In the genomic region with DNA sequence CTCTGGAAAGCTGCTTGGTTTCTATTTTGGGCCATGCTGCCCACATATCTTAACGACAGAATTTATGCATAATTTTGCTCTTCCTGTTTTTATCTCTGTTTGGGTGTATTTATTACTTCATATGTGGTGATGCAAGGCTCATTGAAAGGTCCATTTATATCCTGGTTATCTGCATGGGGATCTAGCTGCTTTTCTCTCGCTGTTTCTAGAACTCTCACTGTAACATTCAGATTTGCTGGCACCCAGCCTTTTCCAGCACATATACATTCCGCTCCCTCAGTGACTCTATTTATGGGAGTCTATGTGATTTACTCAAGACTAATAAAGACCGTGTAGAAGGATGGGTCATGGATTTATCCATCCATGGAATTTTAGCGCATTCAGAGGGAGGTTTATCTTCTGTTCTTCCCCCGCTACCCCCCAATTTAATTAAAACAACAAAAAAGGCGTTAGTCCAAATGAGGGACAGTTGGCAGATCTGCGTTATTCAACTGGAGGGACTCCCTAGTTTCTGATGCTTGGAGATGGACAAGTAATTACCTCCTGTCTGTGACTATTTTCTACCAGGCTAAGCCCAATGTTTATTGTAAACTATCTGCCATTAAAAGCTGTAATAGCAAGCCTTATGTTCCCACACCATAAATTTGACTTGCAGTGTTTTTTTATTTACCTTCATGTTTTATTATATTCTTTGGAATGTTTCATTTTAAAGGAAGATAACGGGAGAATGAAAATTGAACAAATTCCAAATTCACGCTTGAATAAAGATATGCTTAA, we compare ENCODE assay signal across 13 cellular contexts. TPM values are rescaled to one million over a fixed set of nuclear protein-coding genes. Genes with fewer than 3 reads are reported as not detected.
DNase-seq lines count a peak whose midpoint lies in the region; ATAC-seq and TF ChIP-seq lines count a peak whose summit lies in the region.
"Had no signal": no experiment of that assay in that cellular context is flagged by ENCODE, and none has a peak within 500 bp of the region (broad histone marks: within the 10 kb centered on the region; RNA-seq: fewer than 3 reads in every experiment).

No MANE protein-coding gene starts in this region.

- POLR2A ChIA-PET in HCT116 (lab: Charles Lee): no interaction called here
- POLR2A ChIA-PET in PC-9 (lab: Charles Lee; ENCODE audit: unreplicated experiment): no interaction called here

- no peak for ATAC-seq in HCT116
- no peak for ATAC-seq in HG03571 (IDR thresholded peaks at IDR 0.05; ENCODE audit: unreplicated experiment)
- ATAC-seq: right cardiac atrium had no signal

- H3K4me2 ChIP-seq in HCT116 (ENCODE audit: low read length) (no peak overlapping the region), PC-9 (peak overlapping the region; percentile 29), skeletal muscle satellite cell (ENCODE audit: low read length) (peak overlapping the region; percentile 47)

- H3K27ac ChIP-seq in HCT116 (ENCODE audit: low read depth, low read length) (no peak overlapping the region), PC-9 (peak overlapping the region; percentile 36), esophagus muscularis mucosa (replicated peaks in 1 of 4) (no peak overlapping the region), vagina (no peak overlapping the region), prostate gland (no peak overlapping the region)

- TF ChIP-seq CTCF in HCT116 (IDR thresholded peaks at IDR 0.05 in 2 of 3, conservative IDR thresholded peaks at IDR 0.05 in 1 of 3; ENCODE audit: borderline replicate concordance in 1 of 3, insufficient read depth in 1 of 3, low read depth in 2 of 3, low read length in 2 of 3) (no peak), PC-9 (conservative IDR thresholded peaks at IDR 0.05) (no peak), esophagus muscularis mucosa (IDR thresholded peaks at IDR 0.05) (no peak), vagina (IDR thresholded peaks at IDR 0.05) (no peak), prostate gland (IDR thresholded peaks at IDR 0.05) (no peak)

- intact Hi-C loops in HCT116 (cut with micrococcal nuclease) (no loop called here), PC-9 (cut with micrococcal nuclease; ENCODE audit: unreplicated experiment) (loop anchor here (10.0 kb wide), 1 partner anchor 67 kb away; no protein-coding TSS in a partner anchor), esophagus muscularis mucosa (cut with DNase I) (no loop called here), vagina (cut with DNase I) (no loop called here), prostate gland (cut with DNase I) (no loop called here)

- no peak for TF ChIP-seq RAD21 in HCT116 (IDR thresholded peaks at IDR 0.05; ENCODE audit: low read depth)

- H2AFZ ChIP-seq in HCT116 (ENCODE audit: low read depth, low read length, poor library complexity, severe bottlenecking) (peak overlapping the region; percentile 13), PC-9 (peak overlapping the region; percentile 35; the same call in 1 of the 2 replicates)

- no peaks in the 10 kb centered on the region for H3K36me3 ChIP-seq in HCT116 (ENCODE audit: control insufficient read depth in 1 of 2, insufficient read depth in 2 of 2, low read length in 2 of 2)
- H3K36me3 ChIP-seq in PC-9 (ENCODE audit: low read depth): no peaks in the 10 kb centered on the region
- no peaks in the 10 kb centered on the region for H3K36me3 ChIP-seq in esophagus muscularis mucosa
- no peaks in the 10 kb centered on the region for H3K36me3 ChIP-seq in skeletal muscle satellite cell (ENCODE audit: insufficient read depth, low read length)
- H3K36me3 ChIP-seq in vagina: no peaks in the 10 kb centered on the region
- H3K36me3 ChIP-seq in prostate gland: no peaks in the 10 kb centered on the region

- H3F3A ChIP-seq in PC-9 (ENCODE audit: insufficient read depth, low read depth): peaks cover 30% of the 10 kb centered on the region

- H3K4me1 ChIP-seq in HCT116 (ENCODE audit: control insufficient read depth in 1 of 2, insufficient read depth in 2 of 2, low read length in 2 of 2) (peaks cover 9 to 15% of the 10 kb centered on the region in 2 experiments), PC-9 (replicated peaks; ENCODE audit: insufficient read depth) (peaks cover 53% of the 10 kb centered on the region), esophagus muscularis mucosa (peaks cover 0 to 4% (median 0%) of the 10 kb centered on the region in 4 donors), skeletal muscle satellite cell (ENCODE audit: control insufficient read depth, insufficient read depth, low read length) (peaks cover 38% of the 10 kb centered on the region), vagina (no peaks in the 10 kb centered on the region), prostate gland (replicated peaks) (peaks cover 3% of the 10 kb centered on the region)

- H3K79me2 ChIP-seq in HCT116 (ENCODE audit: insufficient read depth, low read length) (no peaks in the 10 kb centered on the region), PC-9 (ENCODE audit: low read depth) (no peaks in the 10 kb centered on the region)

- H3K27me3 ChIP-seq in HCT116 (ENCODE audit: insufficient read depth, low read length): no peaks in the 10 kb centered on the region
- no peaks in the 10 kb centered on the region for H3K27me3 ChIP-seq in PC-9 (ENCODE audit: insufficient read depth, low read depth)
- no peaks in the 10 kb centered on the region for H3K27me3 ChIP-seq in esophagus muscularis mucosa
- H3K27me3 ChIP-seq in skeletal muscle satellite cell (ENCODE audit: control insufficient read depth, insufficient read depth, low read length): no peaks in the 10 kb centered on the region
- no peaks in the 10 kb centered on the region for H3K27me3 ChIP-seq in vagina
- H3K27me3 ChIP-seq in prostate gland (replicated peaks; ENCODE audit: insufficient read depth): no peaks in the 10 kb centered on the region

- H3K4me3 ChIP-seq in HCT116 (replicated peaks in 1 of 2; ENCODE audit: low read depth in 1 of 2, low read length in 2 of 2): no peak overlapping the region
- H3K4me3 ChIP-seq in PC-9: no peak overlapping the region
- H3K4me3 ChIP-seq in esophagus muscularis mucosa: no peak overlapping the region
- H3K4me3 ChIP-seq in skeletal muscle satellite cell (ENCODE audit: low read length): no peak overlapping the region
- H3K4me3 ChIP-seq in vagina: no peak overlapping the region
- no peak overlapping the region for H3K4me3 ChIP-seq in prostate gland

- RAD21 ChIA-PET in HCT116 (lab: Charles Lee; ENCODE audit: low non-redundant PET in 1 of 2, low total read pairs in 2 of 2, uncharacterized antibody in 2 of 2, unreplicated experiment in 2 of 2): no interaction called here

- H3K9ac ChIP-seq in HCT116 (ENCODE audit: low read length): no peak overlapping the region
- peak overlapping the region; percentile 38 for H3K9ac ChIP-seq in skeletal muscle satellite cell (ENCODE audit: low read depth, low read length)

- H3K9me2 ChIP-seq in HCT116 (ENCODE audit: insufficient read depth) (no peaks in the 10 kb centered on the region), PC-9 (ENCODE audit: insufficient read depth) (no peaks in the 10 kb centered on the region)

- H3K9me3 ChIP-seq in HCT116 (ENCODE audit: control insufficient read depth in 1 of 2, insufficient read depth in 1 of 2, low read depth in 1 of 2, low read length in 2 of 2) (no peaks in the 10 kb centered on the region), PC-9 (ENCODE audit: insufficient read depth, low read depth) (no peaks in the 10 kb centered on the region), esophagus muscularis mucosa (no peaks in the 10 kb centered on the region), skeletal muscle satellite cell (replicated peaks; ENCODE audit: low read length) (no peaks in the 10 kb centered on the region), vagina (no peaks in the 10 kb centered on the region), prostate gland (no peaks in the 10 kb centered on the region)

- TF ChIP-seq POLR2A in HCT116 (IDR thresholded peaks at IDR 0.05; ENCODE audit: borderline replicate concordance, extremely low read depth, insufficient read depth, insufficient read length) (no peak), esophagus muscularis mucosa (IDR thresholded peaks at IDR 0.05; ENCODE audit: low read depth) (no peak), vagina (IDR thresholded peaks at IDR 0.05) (no peak), prostate gland (IDR thresholded peaks at IDR 0.05) (no peak)

- no TSS peak for BruUV-seq in HCT116 (replicated peaks; lab: Mats Ljungman, UMichigan)
- BruUV-seq in PC-9 (replicated peaks; lab: Mats Ljungman, UMichigan): no TSS peak

- CTCF ChIA-PET in HCT116 (lab: Charles Lee) (no interaction called here), PC-9 (lab: Charles Lee) (no interaction called here)

- H4K20me1 ChIP-seq in HCT116 (ENCODE audit: insufficient read depth) (no peaks in the 10 kb centered on the region), PC-9 (ENCODE audit: insufficient read depth) (no peaks in the 10 kb centered on the region)

- 45% methylated on average over 10 of the region's 10 CpGs for WGBS in esophagus muscularis mucosa
- WGBS in prostate gland: 28% methylated on average over 10 of the region's 10 CpGs

- no peak for DNase-seq in HCT116 (ENCODE audit: low read depth, low spot score)
- no peak for DNase-seq in PC-9
- peak; percentile 14 for DNase-seq in esophagus muscularis mucosa (ENCODE audit: extremely low spot score)
- DNase-seq in vagina (ENCODE audit: extremely low spot score in 2 of 2): no peak
- DNase-seq in prostate gland (ENCODE audit: low spot score): no peak
- DNase-seq: activated CD4-positive, CD25-positive, alpha-beta regulatory T cell treated with anti-CD3 and anti-CD28 coated beads, Interleukin-2, amount 50 U/mL, for 72 hours; activated gamma-delta T cell; DMS53; NCI-H1436; right cardiac atrium; RPMI8226 had no signal

- no peak for TF ChIP-seq EP300 in esophagus muscularis mucosa (IDR thresholded peaks at IDR 0.05)

TF ChIP-seq in HCT116, 20 proteins besides CTCF, POLR2A, EP300 and RAD21 (continues in another document):
- no peak for TF ChIP-seq EGR1 (IDR thresholded peaks at IDR 0.05; ENCODE audit: low read depth)
- no peak for TF ChIP-seq SRF (IDR thresholded peaks at IDR 0.05; ENCODE audit: low read depth)
- TF ChIP-seq ZNF274 (IDR thresholded peaks at IDR 0.05; ENCODE audit: low read depth, low read length): no peak
- TF ChIP-seq, protein P1, sequence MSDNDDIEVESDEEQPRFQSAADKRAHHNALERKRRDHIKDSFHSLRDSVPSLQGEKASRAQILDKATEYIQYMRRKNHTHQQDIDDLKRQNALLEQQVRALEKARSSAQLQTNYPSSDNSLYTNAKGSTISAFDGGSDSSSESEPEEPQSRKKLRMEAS (IDR thresholded peaks at IDR 0.05): no peak
- TF ChIP-seq ZFX (IDR thresholded peaks at IDR 0.05): no peak
- no peak for TF ChIP-seq SP1 (IDR thresholded peaks at IDR 0.05; ENCODE audit: low read depth)
- no peak for TF ChIP-seq EZH2phosphoT487 (IDR thresholded peaks at IDR 0.05; ENCODE audit: borderline replicate concordance)

RNA-seq across cellular contexts. Expression of a gene that starts 19.8 kb away (rescaled TPM):
- total RNA-seq in HCT116 (2021; ENCODE audit: unreplicated experiment) (not detected), PC-9 (2021) (8.0 and 9.6 TPM in 2 replicates), esophagus muscularis mucosa (under 1 TPM in 3 of 4 donors, not detected in 1; 0.33 to 0.52 (median 0.42) TPM), vagina (0.25 TPM), prostate gland (10 to 100 TPM in 1 of 2 donors, not detected in 1; 29.7 TPM)
- polyA plus RNA-seq in HCT116 (2012): 0.06 and 0.13 TPM in 2 replicates
- total RNA-seq in skeletal muscle satellite cell (2012; rRNA removed): not detected in 2 replicates
- total RNA-seq: right cardiac atrium had no signal
